In the genomic region with DNA sequence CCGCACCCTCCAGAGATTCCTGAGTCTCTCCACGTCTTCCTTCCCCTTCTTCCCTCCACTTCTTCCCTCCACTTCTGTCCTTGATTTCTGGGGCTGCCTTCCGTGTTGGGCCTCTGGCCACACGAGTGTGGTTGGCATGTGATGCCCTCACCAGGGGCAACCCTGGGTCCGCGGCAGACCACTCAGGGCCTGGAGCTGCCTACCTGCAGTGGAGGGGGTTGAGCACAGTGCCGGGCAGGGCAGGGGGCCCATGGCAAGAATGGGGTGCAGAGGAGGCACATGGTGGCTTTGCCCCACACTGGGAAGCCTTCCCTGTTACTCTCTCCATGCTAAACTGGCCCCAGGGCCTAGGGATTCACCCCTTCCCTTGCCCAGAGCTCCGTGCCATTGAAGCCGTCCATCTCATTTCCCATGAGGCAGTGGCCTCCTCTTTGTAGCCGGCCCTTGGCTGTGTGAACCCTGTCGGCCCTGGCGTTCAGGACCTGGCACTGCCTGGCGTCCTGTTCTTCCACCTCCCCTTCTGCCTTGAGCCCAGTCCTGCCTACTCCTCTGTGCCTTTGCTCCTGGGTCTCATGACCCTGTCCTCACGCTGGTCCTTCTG, we compare ENCODE assay signal across 25 cellular contexts. TPM values are rescaled to one million over a fixed set of nuclear protein-coding genes. Genes with fewer than 3 reads are reported as not detected.
DNase-seq lines count a peak whose midpoint lies in the region; ATAC-seq, FAIRE-seq and TF ChIP-seq lines count a peak whose summit lies in the region.
"Had no signal": no experiment of that assay in that cellular context is flagged by ENCODE, and none has a peak within 500 bp of the region (broad histone marks: within the 10 kb centered on the region; RNA-seq: fewer than 3 reads in every experiment).

No MANE protein-coding gene starts in this region.

- RAD21 ChIA-PET in GM12878 (lab: Charles Lee; ENCODE audit: unreplicated experiment), result no interaction called here

- 88% methylated on average over 14 of the region's 14 CpGs for WGBS in GM12878 (ENCODE audit: insufficient coverage, insufficient replicate concordance, low lambda C conversion rate, missing lambda C conversion rate)
- no CpG with 5 or more reads among the region's 14 CpGs for WGBS in trophoblast cell (ENCODE audit: extremely low coverage, insufficient coverage, insufficient read length)

- H4K20me1 ChIP-seq in GM12878 (ENCODE audit: control insufficient read depth, insufficient read depth), result no peaks in the 10 kb centered on the region

- no peak overlapping the region for H3K4ac ChIP-seq in trophoblast cell (ENCODE audit: low read depth, low read length)

- no TSS peak for BruUV-seq in GM12878 (replicated peaks; lab: Mats Ljungman, UMichigan)

- H3K36me3 Mint-ChIP-seq in activated CD4-positive, alpha-beta T cell treated with anti-CD3 and anti-CD28 coated beads for 36 hours (ENCODE audit: low read depth), result peaks cover 44% of the 10 kb centered on the region
- H3K36me3 Mint-ChIP-seq in CD14-positive monocyte, result peaks cover 43 to 76% of the 10 kb centered on the region in 2 donors

- H3K4me3 Mint-ChIP-seq in activated CD4-positive, alpha-beta T cell treated with anti-CD3 and anti-CD28 coated beads for 36 hours, result no peak overlapping the region
- H3K4me3 Mint-ChIP-seq in CD14-positive monocyte, result peak overlapping the region in 1 of 2 donors; percentile 31
- H3K4me3 Mint-ChIP-seq: HFFc6 had no signal

- no peaks in the 10 kb centered on the region for H3K4me1 Mint-ChIP-seq in activated CD4-positive, alpha-beta T cell treated with anti-CD3 and anti-CD28 coated beads for 36 hours
- H3K4me1 Mint-ChIP-seq in CD14-positive monocyte, result peaks cover 46% of the 10 kb centered on the region

- DNase-seq in activated CD4-positive, alpha-beta T cell treated with anti-CD3 and anti-CD28 coated beads for 36 hours, result no peak
- no peak for DNase-seq in activated CD4-positive, alpha-beta T cell treated with anti-CD3 and anti-CD28 coated beads for 48 hours
- no peak for DNase-seq in CD14-positive monocyte (ENCODE audit: low spot score)
- no peak for DNase-seq in GM12878 (ENCODE audit: low read depth, low spot score)
- DNase-seq in trophoblast cell, result no peak
- no peak for DNase-seq in stimulated activated CD4-positive, alpha-beta T cell treated with anti-CD3 and anti-CD28 coated beads, Interleukin-4, amount 100 ng/mL, for 4 hours
- DNase-seq: ACHN, C1 segment of cervical spinal cord, DMS53, GDM1, HFFc6, NCI-H1105, NCI-H146, NCI-H2029, NCI-H345, NCI-H524, NCI-H82, Peyer's patch had no signal

- no peaks in the 10 kb centered on the region for H3K27me3 Mint-ChIP-seq in activated CD4-positive, alpha-beta T cell treated with anti-CD3 and anti-CD28 coated beads for 36 hours
- H3K27me3 Mint-ChIP-seq in CD14-positive monocyte (ENCODE audit: low read depth in 3 of 3), result peaks cover 0 to 6% (median 4%) of the 10 kb centered on the region in 3 donors

- no peaks in the 10 kb centered on the region for H3K9me3 ChIP-seq in GM12878 (replicated peaks; ENCODE audit: control insufficient read depth, insufficient read depth, low read length)
- peaks cover 2% of the 10 kb centered on the region for H3K9me3 ChIP-seq in trophoblast cell (ENCODE audit: insufficient read depth, low read depth, low read length)
- H3K9me3 ChIP-seq: Peyer's patch had no signal

- CTCF ChIA-PET in activated CD4-positive, alpha-beta T cell treated with anti-CD3 and anti-CD28 coated beads for 36 hours (lab: Charles Lee), result no interaction called here
- CTCF ChIA-PET in GM12878 (lab: Yijun Ruan, JAX), result no interaction called here

- H3K4me1 ChIP-seq in GM12878 (ENCODE audit: control insufficient read depth, insufficient read depth, low read length) (peaks cover 37% of the 10 kb centered on the region), trophoblast cell (ENCODE audit: control insufficient read depth in 1 of 2, insufficient read depth in 2 of 2, low read length in 2 of 2) (no peaks in the 10 kb centered on the region)

- no peak overlapping the region for H3K4me2 ChIP-seq in GM12878 (ENCODE audit: control insufficient read depth, insufficient read depth)
- no peak overlapping the region for H3K4me2 ChIP-seq in trophoblast cell (ENCODE audit: low read length)
- H3K4me2 ChIP-seq: KMS-11 had no signal

- ATAC-seq in activated CD4-positive, alpha-beta T cell treated with anti-CD3 and anti-CD28 coated beads for 36 hours, result no peak
- ATAC-seq in GM12878 (no peak), GM18519 (IDR thresholded peaks at IDR 0.05; ENCODE audit: low FRiP score, unreplicated experiment) (no peak), HG02852 (IDR thresholded peaks at IDR 0.05; ENCODE audit: unreplicated experiment) (no peak)

- H3K27ac ChIP-seq in GM12878 (ENCODE audit: control insufficient read depth, insufficient read depth), result no peak overlapping the region
- H3K27ac ChIP-seq in trophoblast cell (ENCODE audit: low read depth, low read length), result no peak overlapping the region
- H3K27ac ChIP-seq: 22Rv1, KMS-11, Peyer's patch had no signal

- H2AFZ ChIP-seq in GM12878 (ENCODE audit: control insufficient read depth, low read depth, low read length), result no peak overlapping the region
- H2AFZ ChIP-seq in trophoblast cell (ENCODE audit: insufficient read depth, low read length, poor library complexity), result no peak overlapping the region

- H4K8ac ChIP-seq in trophoblast cell (ENCODE audit: low read depth, low read length), result no peak overlapping the region

- TF ChIP-seq CTCF in CD14-positive monocyte (IDR thresholded peaks at IDR 0.05) (no peak), GM12878 (IDR thresholded peaks at IDR 0.05 in 2 of 3, conservative IDR thresholded peaks at IDR 0.05 in 1 of 3; ENCODE audit: control insufficient read depth in 2 of 3, extremely low read depth in 1 of 3, insufficient read depth in 1 of 3, low read depth in 3 of 3, low read length in 3 of 3) (no peak)

- H3K14ac ChIP-seq in trophoblast cell (ENCODE audit: low read length), result no peak overlapping the region

- no peak for TF ChIP-seq EP300 in GM12878 (IDR thresholded peaks at IDR 0.05; ENCODE audit: borderline replicate concordance in 1 of 2, control insufficient read depth in 1 of 2, low read depth in 2 of 2, low read length in 2 of 2)

- no peaks in the 10 kb centered on the region for H3K79me1 ChIP-seq in trophoblast cell (ENCODE audit: low read length)

- FAIRE-seq in GM12878 (lab: Jason Lieb, UNC), result no peak
- FAIRE-seq: D721Med, GM19239, H54 had no signal

- no peak overlapping the region for H3K23ac ChIP-seq in trophoblast cell (ENCODE audit: low read length)

- H2BK120ac ChIP-seq in trophoblast cell (ENCODE audit: insufficient read depth, low read length, poor library complexity), result no peak overlapping the region

- H3K18ac ChIP-seq in trophoblast cell (ENCODE audit: low read length), result no peak overlapping the region

- peak overlapping the region; percentile 39 for H3K27ac Mint-ChIP-seq in activated CD4-positive, alpha-beta T cell treated with anti-CD3 and anti-CD28 coated beads for 36 hours
- peak overlapping the region in 6 of 7 donors; percentile 4 to 81 (median 72) for H3K27ac Mint-ChIP-seq in CD14-positive monocyte
- H3K27ac Mint-ChIP-seq: HFFc6 had no signal

- no peak overlapping the region for H3K4me3 ChIP-seq in GM12878
- peak overlapping the region; percentile 1 for H3K4me3 ChIP-seq in trophoblast cell (ENCODE audit: low read depth, low read length)
- H3K4me3 ChIP-seq: Peyer's patch had no signal

- intact Hi-C loops in activated CD4-positive, alpha-beta T cell treated with anti-CD3 and anti-CD28 coated beads for 36 hours (cut with DNase I, micrococcal nuclease), result no loop called here
- intact Hi-C loops in CD14-positive monocyte (cut with micrococcal nuclease), result no loop called here
- intact Hi-C loops in GM12878 (cut with micrococcal nuclease; ENCODE audit: unreplicated experiment), result no loop called here

- no peak for TF ChIP-seq RAD21 in GM12878 (IDR thresholded peaks at IDR 0.05; ENCODE audit: insufficient read depth, low read depth, low read length)

- peaks cover 7% of the 10 kb centered on the region for H3K79me2 ChIP-seq in GM12878 (ENCODE audit: control insufficient read depth, insufficient read depth, low read length)
- H3K79me2 ChIP-seq in trophoblast cell (ENCODE audit: control insufficient read depth, insufficient read depth, low read length, poor library complexity), result no peaks in the 10 kb centered on the region

- no peak for TF ChIP-seq POLR2A in GM12878 (IDR thresholded peaks at IDR 0.05; ENCODE audit: low read depth, low read length)

- no peaks in the 10 kb centered on the region for H3K27me3 ChIP-seq in GM12878 (replicated peaks in 1 of 2; ENCODE audit: control insufficient read depth in 2 of 2, insufficient read depth in 2 of 2, low read length in 1 of 2)
- no peaks in the 10 kb centered on the region for H3K27me3 ChIP-seq in trophoblast cell (ENCODE audit: insufficient read depth, low read length)
- H3K27me3 ChIP-seq: Peyer's patch had no signal

- H2BK5ac ChIP-seq in trophoblast cell (ENCODE audit: low read depth, low read length, poor library complexity), result no peak overlapping the region

- no peak overlapping the region for H4K91ac ChIP-seq in trophoblast cell (ENCODE audit: low read depth, low read length)

- H3K36me3 ChIP-seq in GM12878 (ENCODE audit: control insufficient read depth in 2 of 2, insufficient read depth in 2 of 2, low read length in 1 of 2), result peaks cover 20 to 53% of the 10 kb centered on the region in 2 experiments
- peaks cover 73 to 78% of the 10 kb centered on the region in 2 experiments for H3K36me3 ChIP-seq in trophoblast cell (ENCODE audit: control insufficient read depth in 1 of 2, insufficient read depth in 2 of 2, low read length in 2 of 2)

- no peak overlapping the region for H3K9ac ChIP-seq in GM12878 (ENCODE audit: control insufficient read depth, insufficient read depth, low read length)
- no peak overlapping the region for H3K9ac ChIP-seq in trophoblast cell (ENCODE audit: low read length)
- H3K9ac ChIP-seq: KMS-11 had no signal

- H2AK5ac ChIP-seq in trophoblast cell (ENCODE audit: low read length), result no peak overlapping the region

- H2BK12ac ChIP-seq in trophoblast cell (ENCODE audit: low read length), result no peak overlapping the region

- SMC1A ChIA-PET in GM12878 (lab: Charles Lee; ENCODE audit: uncharacterized antibody, unreplicated experiment), result no interaction called here

- no peak overlapping the region for H4K12ac ChIP-seq in trophoblast cell (ENCODE audit: low read depth, low read length)

- in situ Hi-C loops in GM12878 (cut with MboI), result no loop called here

- POLR2A ChIA-PET in activated CD4-positive, alpha-beta T cell treated with anti-CD3 and anti-CD28 coated beads for 36 hours (lab: Charles Lee), result no interaction called here
- POLR2A ChIA-PET in GM12878 (lab: Charles Lee), result no interaction called here

- no peaks in the 10 kb centered on the region for H3K9me3 Mint-ChIP-seq in activated CD4-positive, alpha-beta T cell treated with anti-CD3 and anti-CD28 coated beads for 36 hours (ENCODE audit: low read depth)
- no peaks in the 10 kb centered on the region for H3K9me3 Mint-ChIP-seq in CD14-positive monocyte
- H3K9me3 Mint-ChIP-seq: HFFc6 had no signal

RNA-seq across cellular contexts. Expression of gene RRP1, which starts 13.4 kb away (rescaled TPM):
- 10 to 100 TPM; 51.7 to 53.4 TPM for total RNA-seq in activated CD4-positive, alpha-beta T cell treated with anti-CD3 and anti-CD28 coated beads for 36 hours
- 1 to 10 TPM; 2.7 to 4.6 TPM for polyA plus RNA-seq in CD14-positive monocyte
- 118 and 141 TPM in 2 replicates for total RNA-seq in GM12878 (2013; cell fraction: nucleolus; rRNA removed)
- 32.5 and 40.9 TPM in 2 replicates for total RNA-seq in GM12878 (2014; rRNA removed)
- 22.3 and 23.8 TPM in 2 replicates for total RNA-seq in GM12878 (2014; rRNA removed; fragmentation: Illumina TruSeq; extraction: Trizol)
- total RNA-seq in GM12878 (2021), result 58.7 and 65.3 TPM in 2 replicates
- polyA plus RNA-seq in GM12878 (2011; ENCODE audit: low read depth), result 12.8 TPM
- 21.8 and 26.0 TPM in 2 replicates for polyA plus RNA-seq in GM12878 (2011; rRNA removed)
- 24.5 and 28.0 TPM in 2 replicates for polyA plus RNA-seq in GM12878 (2011; cell fraction: cytosol; rRNA removed)
- polyA plus RNA-seq in GM12878 (2011; cell fraction: nucleus; rRNA removed), result 94.1 and 106 TPM in 2 replicates
- 24.5 and 28.7 TPM in 2 replicates for polyA plus RNA-seq in GM12878 (2012)
- polyA plus RNA-seq in GM12878 (2014; fragmentation: Illumina TruSeq; extraction: Trizol), result 27.4 and 48.9 TPM in 2 replicates
- 1 to 10 TPM in 1 of 2 experiments, under 1 TPM in 1; 0.34 to 4.3 TPM for polyA plus RNA-seq in GM12878 (2014; fragmentation: Nextera tagmentation; extraction: Ambion mirVana)
- polyA plus RNA-seq in GM12878 (2014; rRNA removed), result 29.3 and 33.8 TPM in 2 replicates
- 10 to 100 TPM; 56.1 to 70.8 TPM for polyA plus RNA-seq in GM12878 (2016; fragmentation: Nextera tagmentation; extraction: Ambion mirVana)
- polyA minus RNA-seq in GM12878 (2011; rRNA and poly(A)+ RNA removed), result 18.4 and 26.8 TPM in 2 replicates
- 8.8 and 11.2 TPM in 2 replicates for polyA minus RNA-seq in GM12878 (2011; cell fraction: cytosol; rRNA and poly(A)+ RNA removed)
- polyA minus RNA-seq in GM12878 (2011; cell fraction: nucleus; rRNA and poly(A)+ RNA removed), result 38.6 and 59.0 TPM in 2 replicates
- polyA plus RNA-seq in trophoblast cell (2013), result 21.7 and 21.9 TPM in 2 replicates

RNA-seq across cellular contexts. Expression of gene CSTB, which starts 26.7 kb away (rescaled TPM):
- 10 to 100 TPM; 29.9 to 30.9 TPM for total RNA-seq in activated CD4-positive, alpha-beta T cell treated with anti-CD3 and anti-CD28 coated beads for 36 hours
- polyA plus RNA-seq in CD14-positive monocyte, result 100 to 1,000 TPM; 115 to 120 TPM
- 9.7 and 10.0 TPM in 2 replicates for total RNA-seq in GM12878 (2013; cell fraction: nucleolus; rRNA removed)
- 18.6 and 25.9 TPM in 2 replicates for total RNA-seq in GM12878 (2014; rRNA removed)
- total RNA-seq in GM12878 (2014; rRNA removed; fragmentation: Illumina TruSeq; extraction: Trizol), result 20.4 and 20.6 TPM in 2 replicates
- 38.3 and 39.5 TPM in 2 replicates for total RNA-seq in GM12878 (2021)
- polyA plus RNA-seq in GM12878 (2011; ENCODE audit: low read depth), result 42.8 TPM
- polyA plus RNA-seq in GM12878 (2011; rRNA removed), result 43.3 and 45.6 TPM in 2 replicates
- 75.9 and 87.5 TPM in 2 replicates for polyA plus RNA-seq in GM12878 (2011; cell fraction: cytosol; rRNA removed)
- polyA plus RNA-seq in GM12878 (2011; cell fraction: nucleus; rRNA removed), result 33.9 and 42.2 TPM in 2 replicates
- 56.7 and 57.9 TPM in 2 replicates for polyA plus RNA-seq in GM12878 (2012)
- 30.1 and 53.5 TPM in 2 replicates for polyA plus RNA-seq in GM12878 (2014; fragmentation: Illumina TruSeq; extraction: Trizol)
- 10 to 100 TPM; 12.5 to 20.2 TPM for polyA plus RNA-seq in GM12878 (2014; fragmentation: Nextera tagmentation; extraction: Ambion mirVana)
- polyA plus RNA-seq in GM12878 (2014; rRNA removed), result 51.8 and 68.2 TPM in 2 replicates
- polyA plus RNA-seq in GM12878 (2016; fragmentation: Nextera tagmentation; extraction: Ambion mirVana), result 10 to 100 TPM; 82.3 to 82.7 TPM
- polyA minus RNA-seq in GM12878 (2011; rRNA and poly(A)+ RNA removed), result 31.5 and 36.7 TPM in 2 replicates
- 7.4 and 11.2 TPM in 2 replicates for polyA minus RNA-seq in GM12878 (2011; cell fraction: cytosol; rRNA and poly(A)+ RNA removed)
- 9.4 and 9.8 TPM in 2 replicates for polyA minus RNA-seq in GM12878 (2011; cell fraction: nucleus; rRNA and poly(A)+ RNA removed)
- polyA plus RNA-seq in trophoblast cell (2013), result 112 and 114 TPM in 2 replicates
